ENCODE assay signal across 1 cellular context in genomic region chr2:136010126-136010525, GRCh38.
TF ChIP-seq lines count a peak whose summit lies in the region.

No MANE protein-coding gene starts in this region.

TF ChIP-seq in K562, 482 proteins besides CTCF, POLR2A, EP300 and RAD21:
- TF ChIP-seq GTF2F1 (IDR thresholded peaks at IDR 0.05; ENCODE audit: low read depth, low read length) (no peak), RBM15 (IDR thresholded peaks at IDR 0.05; ENCODE audit: insufficient read depth, low read length) (no peak), ATF7 (IDR thresholded peaks at IDR 0.05) (no peak), ZBTB11 (CRISPR knock-in tag; IDR thresholded peaks at IDR 0.05) (no peak), JUNB (CRISPR knock-in tag; conservative IDR thresholded peaks at IDR 0.05) (no peak)
- TF ChIP-seq, protein P1, sequence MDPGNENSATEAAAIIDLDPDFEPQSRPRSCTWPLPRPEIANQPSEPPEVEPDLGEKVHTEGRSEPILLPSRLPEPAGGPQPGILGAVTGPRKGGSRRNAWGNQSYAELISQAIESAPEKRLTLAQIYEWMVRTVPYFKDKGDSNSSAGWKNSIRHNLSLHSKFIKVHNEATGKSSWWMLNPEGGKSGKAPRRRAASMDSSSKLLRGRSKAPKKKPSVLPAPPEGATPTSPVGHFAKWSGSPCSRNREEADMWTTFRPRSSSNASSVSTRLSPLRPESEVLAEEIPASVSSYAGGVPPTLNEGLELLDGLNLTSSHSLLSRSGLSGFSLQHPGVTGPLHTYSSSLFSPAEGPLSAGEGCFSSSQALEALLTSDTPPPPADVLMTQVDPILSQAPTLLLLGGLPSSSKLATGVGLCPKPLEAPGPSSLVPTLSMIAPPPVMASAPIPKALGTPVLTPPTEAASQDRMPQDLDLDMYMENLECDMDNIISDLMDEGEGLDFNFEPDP (CRISPR knock-in tag; IDR thresholded peaks at IDR 0.05), result no peak
